ENCODE assay signal across 8 cellular contexts in the genomic region with DNA sequence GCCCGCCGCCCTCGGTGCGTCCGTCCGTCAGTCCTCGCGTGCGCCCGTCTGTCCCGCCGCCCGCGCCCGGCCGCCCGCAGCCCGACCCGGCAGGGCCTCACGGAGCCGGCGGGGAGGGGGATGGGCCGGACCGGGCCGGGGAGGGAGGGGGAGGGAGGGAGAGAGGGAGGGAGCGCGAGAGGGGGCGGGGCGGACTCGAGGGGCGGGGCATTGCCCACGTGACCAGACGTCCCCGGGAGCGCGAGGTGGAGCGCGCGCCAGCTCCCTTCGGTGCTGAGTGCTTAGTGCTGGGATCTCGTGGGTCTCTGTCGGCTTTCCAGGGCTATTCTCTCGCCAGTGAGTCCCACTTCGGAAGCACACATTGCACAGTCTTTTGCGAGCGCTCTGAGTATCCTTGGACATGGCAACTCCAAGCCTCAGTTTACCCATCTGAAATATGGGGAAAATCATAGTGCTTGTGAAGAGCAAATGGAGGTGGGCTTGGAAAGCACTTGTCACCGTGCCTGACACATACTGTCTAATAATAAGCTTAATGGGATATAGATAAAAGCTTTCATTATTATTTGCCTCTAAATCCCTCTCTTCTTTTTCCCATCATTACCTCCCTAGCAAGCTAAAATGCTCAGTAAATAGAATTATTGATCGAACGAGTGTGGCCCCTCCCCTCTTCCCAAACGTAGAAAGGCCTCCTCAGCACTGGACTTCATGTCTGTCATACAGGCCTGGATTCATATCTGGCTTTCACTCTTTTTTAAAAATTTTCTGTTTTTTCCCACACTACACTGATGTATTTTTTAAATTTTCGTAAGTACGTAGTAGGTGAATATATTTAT. TPM values are rescaled to one million over a fixed set of nuclear protein-coding genes. Genes with fewer than 3 reads are reported as not detected.
A peak's percentile ranks its signal among the peaks of the same experiment; 100 is the strongest.
DNase-seq lines count a peak whose midpoint lies in the region; ATAC-seq and TF ChIP-seq lines count a peak whose summit lies in the region.

Gene NCOA6, minus strand, starts transcription at position 122 of the 833 bp plus-strand sequence. CDS start 43,296 bp downstream, outside the sequence.

- H2AFZ ChIP-seq in OCI-LY3 (ENCODE audit: low read depth, low read length): peak within 1 kb of the TSS; percentile 99

- 10% methylated on average over 51 of the region's 52 CpGs for WGBS in HUES64

- peaks cover 31% of the 10 kb centered on the region for H4K20me1 ChIP-seq in OCI-LY3 (ENCODE audit: insufficient read depth, low read length)

- peak within 1 kb of the TSS; percentile 84 for H3K27ac ChIP-seq in CD8-positive, alpha-beta memory T cell (ENCODE audit: low read depth, low read length)
- H3K27ac ChIP-seq in HUES64 (ENCODE audit: low read depth, low read length) (peak within 1 kb of the TSS; percentile 78; the same call in 1 of the 2 replicates), OCI-LY3 (ENCODE audit: low read length) (peak within 1 kb of the TSS; percentile 65)

- H3K9me3 ChIP-seq in CD8-positive, alpha-beta memory T cell (ENCODE audit: low read length): no peaks in the 10 kb centered on the region
- no peaks in the 10 kb centered on the region for H3K9me3 ChIP-seq in HUES64 (ENCODE audit: insufficient read depth, low read depth, low read length)
- no peaks in the 10 kb centered on the region for H3K9me3 ChIP-seq in OCI-LY3 (ENCODE audit: insufficient read depth, low read length)
- H3K9me3 ChIP-seq in mucosa of descending colon: no peaks in the 10 kb centered on the region

- peak within 1 kb of the TSS; percentile 91 to 99 (median 96) for H3K27ac Mint-ChIP-seq in CD8-positive, alpha-beta memory T cell

- peaks cover 29% of the 10 kb centered on the region for H3K4me1 ChIP-seq in CD8-positive, alpha-beta memory T cell (ENCODE audit: insufficient read depth, low read length)
- H3K4me1 ChIP-seq in HUES64 (ENCODE audit: insufficient read depth, low read length) (peaks cover 6% of the 10 kb centered on the region), OCI-LY3 (ENCODE audit: low read length) (peaks cover 12% of the 10 kb centered on the region), mucosa of descending colon (ENCODE audit: low read depth) (peaks cover 33% of the 10 kb centered on the region)

- H3K27me3 Mint-ChIP-seq in CD8-positive, alpha-beta memory T cell: peaks cover 0 to 3% of the 10 kb centered on the region in 2 donors

- intact Hi-C loops in mucosa of descending colon (cut with DNase I, micrococcal nuclease): no loop called here

- H3K27me3 ChIP-seq in CD8-positive, alpha-beta memory T cell (ENCODE audit: insufficient read depth, low read length, poor library complexity, severe bottlenecking): no peaks in the 10 kb centered on the region
- no peaks in the 10 kb centered on the region for H3K27me3 ChIP-seq in HUES64 (ENCODE audit: insufficient read depth, low read length)
- peaks cover 11% of the 10 kb centered on the region for H3K27me3 ChIP-seq in OCI-LY3 (ENCODE audit: low read depth, low read length)

- ATAC-seq in GM21381 (IDR thresholded peaks at IDR 0.05; ENCODE audit: unreplicated experiment) (peak; percentile 55), mucosa of descending colon (peak; percentile 89)

- peak within 1 kb of the TSS; percentile 76 for H3K4me3 ChIP-seq in CD8-positive, alpha-beta memory T cell (ENCODE audit: low read length)
- H3K4me3 ChIP-seq in HUES64 (ENCODE audit: low read length): peak within 1 kb of the TSS; percentile 94
- peak within 1 kb of the TSS; percentile 81 for H3K4me3 ChIP-seq in OCI-LY3 (ENCODE audit: low read length)
- H3K4me3 ChIP-seq in epithelial cell of esophagus (ENCODE audit: low read length): peak within 1 kb of the TSS; percentile 91
- peak within 1 kb of the TSS; percentile 96 for H3K4me3 ChIP-seq in mucosa of descending colon

- H3K4me1 Mint-ChIP-seq in CD8-positive, alpha-beta memory T cell: peaks cover 38 to 45% (median 44%) of the 10 kb centered on the region in 3 donors

- TF ChIP-seq CTCF in OCI-LY3 (IDR thresholded peaks at IDR 0.05; ENCODE audit: low read depth, low read length) (no peak), epithelial cell of esophagus (IDR thresholded peaks at IDR 0.05; ENCODE audit: insufficient read depth, low read depth, low read length, missing control alignments) (no peak), mucosa of descending colon (IDR thresholded peaks at IDR 0.05) (no peak)

- H3K4me3 Mint-ChIP-seq in CD8-positive, alpha-beta memory T cell: peak within 1 kb of the TSS; percentile 92 to 100 (median 96)

- peak; percentile 68 to 88 (median 80) for DNase-seq in CD8-positive, alpha-beta memory T cell
- DNase-seq in activated T-cell treated with anti-CD3 and anti-CD28 coated beads for 24 hours (ENCODE audit: low read depth): peak; percentile 80
- peak; percentile 87 for DNase-seq in epithelial cell of esophagus (ENCODE audit: low read depth)
- peak; percentile 92 to 93 (median 93) for DNase-seq in mucosa of descending colon
- DNase-seq in stimulated activated CD8-positive, alpha-beta memory T cell treated with anti-CD3 and anti-CD28 coated beads, Interleukin-4, amount 100 ng/mL, for 1 hour (ENCODE audit: low read depth in 2 of 2, low spot score in 1 of 2): peak; percentile 74 to 77

- no peaks in the 10 kb centered on the region for H3K36me3 ChIP-seq in CD8-positive, alpha-beta memory T cell (ENCODE audit: insufficient read depth, low read length)
- H3K36me3 ChIP-seq in HUES64 (ENCODE audit: insufficient read depth, low read length) (no peaks in the 10 kb centered on the region), OCI-LY3 (replicated peaks; ENCODE audit: low read depth, low read length) (peaks cover 6% of the 10 kb centered on the region), mucosa of descending colon (ENCODE audit: low read depth) (no peaks in the 10 kb centered on the region)

- peaks cover 0 to 11% (median 9%) of the 10 kb centered on the region in 3 donors for H3K36me3 Mint-ChIP-seq in CD8-positive, alpha-beta memory T cell

- CTCF ChIA-PET in CD8-positive, alpha-beta memory T cell (lab: Charles Lee): interaction anchor here (1.3 to 1.4 kb wide), 2 partner anchors 9 to 17 kb away, joined by 3 to 4 read pairs; no protein-coding TSS in a partner anchor

- peaks cover 45% of the 10 kb centered on the region for H3K79me2 ChIP-seq in OCI-LY3 (ENCODE audit: low read length)

- POLR2A ChIA-PET in CD8-positive, alpha-beta memory T cell (lab: Charles Lee): interaction anchor here (1.4 kb wide), 1 partner anchor 10 kb away, joined by 3 read pairs; no protein-coding TSS in a partner anchor

- H3K9me3 Mint-ChIP-seq in CD8-positive, alpha-beta memory T cell: no peaks in the 10 kb centered on the region

- H3K4me2 ChIP-seq in OCI-LY3 (ENCODE audit: low read length): peak within 1 kb of the TSS; percentile 93

- H3K9ac ChIP-seq in HUES64 (ENCODE audit: low read depth, low read length) (peak within 1 kb of the TSS; percentile 92), OCI-LY3 (ENCODE audit: low read length) (peak within 1 kb of the TSS; percentile 95)

RNA-seq across cellular contexts. Expression of gene NCOA6, which starts in this region (rescaled TPM):
- 10 to 100 TPM; 22.7 to 23.1 TPM for total RNA-seq in CD8-positive, alpha-beta memory T cell
- 11.4 TPM for polyA plus RNA-seq in CD8-positive, alpha-beta memory T cell
- 15.6 TPM for polyA plus RNA-seq in HUES64 (2013, experiment 1 of 2)
- polyA plus RNA-seq in HUES64 (2013, experiment 2 of 2): 15.5 TPM
- 10 to 100 TPM; 37.8 to 47.5 (median 44.3) TPM for total RNA-seq in mucosa of descending colon

Comparison
In these comparisons a context has a peak if more than half of its experiments do, and no peak if none do; other contexts are left out.
1. Peak in every context shown above with its lines: DNase-seq, ATAC-seq, H3K4me3 ChIP-seq and H3K27ac ChIP-seq.